ENCODE assay signal across 35 cellular contexts in the genomic region with DNA sequence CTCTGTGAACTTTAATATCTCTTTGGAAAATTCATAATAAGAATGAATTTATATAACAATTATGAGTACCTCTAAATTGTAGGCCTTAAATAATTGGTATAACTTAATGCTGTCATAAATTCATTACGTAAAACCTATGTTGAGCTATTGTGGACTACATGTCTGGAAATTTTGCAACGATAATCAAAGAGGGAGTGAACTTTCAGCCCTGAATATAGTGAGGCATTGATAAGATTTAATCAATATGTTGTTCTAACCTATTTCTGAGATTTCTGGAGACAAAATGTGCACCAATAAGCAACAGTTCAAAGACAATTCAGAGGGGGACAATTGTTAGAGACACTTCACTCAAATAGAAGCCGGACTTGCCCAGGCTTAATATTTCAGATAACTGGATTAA.
"Had no signal": no experiment of that assay in that cellular context is flagged by ENCODE, and none has a peak within 500 bp of the region (broad histone marks: within the 10 kb centered on the region; RNA-seq: fewer than 3 reads in every experiment).

No MANE protein-coding gene starts in this region.

- DNase-seq: activated effector memory CD4-positive, alpha-beta T cell treated with anti-CD3 and anti-CD28 coated beads, Interleukin-2, amount 50 U/mL, for 16 hours; activated effector memory CD4-positive, alpha-beta T cell treated with Interleukin-2 at 50 U/mL for 16 hours; activated gamma-delta T cell; activated gamma-delta T cell treated with Interleukin-2 at 50 U/mL for 16 hours; activated naive CD4-positive, alpha-beta T cell; activated naive CD4-positive, alpha-beta T cell treated with anti-CD3 and anti-CD28 coated beads for 36 hours; activated naive CD4-positive, alpha-beta T cell treated with anti-CD3 and anti-CD28 coated beads, Interleukin-2, amount 10 ng/mL, durations not matched to agents 7 days and 5 days; activated naive CD4-positive, alpha-beta T cell treated with anti-CD3 and anti-CD28 coated beads, Interleukin-2, amount 50 U/mL, for 16 hours; activated naive CD4-positive, alpha-beta T cell treated with Interleukin-2 at 50 U/mL for 16 hours; activated naive CD8-positive, alpha-beta T cell treated with anti-CD3 and anti-CD28 coated beads for 36 hours; activated naive CD8-positive, alpha-beta T cell treated with anti-CD3 and anti-CD28 coated beads, Interleukin-2, amount 10 ng/mL, durations not matched to agents 7 days and 5 days; activated naive CD8-positive, alpha-beta T cell treated with anti-CD3 and anti-CD28 coated beads, Interleukin-2, amount 50 U/mL, for 24 hours; activated T-cell treated with anti-CD3 and anti-CD28 coated beads for 4 hours; activated T-cell treated with anti-CD3 and anti-CD28 coated beads, Interleukin-2, amount 50 U/mL, for 1 hour; activated T-cell treated with anti-CD3 and anti-CD28 coated beads, Interleukin-2, amount 50 U/mL, for 24 hours; activated T-cell treated with anti-CD3 and anti-CD28 coated beads, Interleukin-2, amount 50 U/mL, for 4 hours; activated T-cell treated with anti-CD3 and anti-CD28 coated beads, Interleukin-2, amount 50 U/mL, for 48 hours; activated T-cell treated with anti-CD3 and anti-CD28 coated beads, Interleukin-2, amount 50 U/mL, for 72 hours; adrenal gland; amniotic stem cell; amygdala; anterior cingulate cortex; aorta; body of pancreas; brain microvascular endothelial cell; caudate nucleus; central memory CD4-positive, alpha-beta T cell; cerebellar nuclear complex had no signal

- H3K9me3 ChIP-seq: adrenal gland, body of pancreas had no signal

- H3K4me3 ChIP-seq: adrenal gland, ascending aorta, body of pancreas, breast epithelium, cardiac muscle cell had no signal

- ATAC-seq: activated naive CD4-positive, alpha-beta T cell treated with anti-CD3 and anti-CD28 coated beads, Interleukin-2, amount 50 U/mL, for 72 hours; activated naive CD8-positive, alpha-beta T cell treated with anti-CD3 and anti-CD28 coated beads, Interleukin-2, amount 50 U/mL, for 24 hours; activated T-cell treated with anti-CD3 and anti-CD28 coated beads, Interleukin-2, amount 50 U/mL, for 4 hours; activated T-cell treated with anti-CD3 and anti-CD28 coated beads, Interleukin-2, amount 50 U/mL, for 72 hours; activated T-helper 17 cell treated with anti-CD3 and anti-CD28 coated beads, Interleukin-2, amount 50 U/mL, for 72 hours; body of pancreas had no signal

- FAIRE-seq: astrocyte, bronchial epithelial cell had no signal

- H3K4me1 ChIP-seq: adrenal gland, ascending aorta, body of pancreas, breast epithelium had no signal

- H3K27ac ChIP-seq: adrenal gland, ascending aorta, body of pancreas, brain microvascular endothelial cell, breast epithelium, cardiac muscle cell had no signal

- H3K36me3 ChIP-seq: adrenal gland, ascending aorta, brain microvascular endothelial cell, breast epithelium, cardiac muscle cell had no signal

- H3K27me3 ChIP-seq: adrenal gland, ascending aorta, body of pancreas, brain microvascular endothelial cell, breast epithelium, cardiac muscle cell had no signal
